Comparison of ENCODE assay signal across 8 cellular contexts in the genomic region with DNA sequence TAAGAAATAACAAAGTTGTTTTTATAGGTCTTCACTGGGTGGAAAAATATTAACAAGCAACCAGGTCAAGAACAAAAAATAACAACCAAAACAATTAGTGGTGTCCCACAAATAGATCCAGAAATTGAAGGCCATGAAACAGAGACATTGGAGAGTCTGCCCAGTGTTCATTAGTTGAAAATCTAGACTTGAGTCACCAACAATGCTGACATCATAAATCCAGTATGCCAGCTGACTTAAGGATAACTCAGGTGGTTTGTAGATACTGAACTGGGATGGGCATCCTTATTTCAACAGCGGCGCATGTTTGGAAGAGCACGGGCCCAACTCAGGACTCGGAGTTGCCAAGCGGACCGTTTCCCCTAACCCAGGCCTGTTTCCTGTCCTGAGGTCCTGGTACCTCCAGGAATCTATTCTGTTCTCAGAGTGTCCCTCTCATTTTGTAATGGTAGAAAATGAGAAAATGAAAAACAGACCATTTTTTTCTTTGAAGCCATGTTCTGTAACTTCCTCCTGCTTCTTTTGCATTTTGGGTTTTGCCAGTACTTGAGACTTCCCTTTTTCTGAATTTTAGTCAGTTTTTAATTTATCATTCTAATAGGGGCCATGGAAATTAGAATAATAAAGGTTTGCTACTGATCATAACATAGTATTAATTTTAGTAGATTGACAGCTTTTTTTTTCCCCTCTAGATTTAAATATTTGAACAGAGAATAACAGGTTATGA.
DNase-seq lines count a peak whose midpoint lies in the region; ATAC-seq and TF ChIP-seq lines count a peak whose summit lies in the region.

No MANE protein-coding gene starts in this region.

- H3K4me1 Mint-ChIP-seq in CD14-positive monocyte = peaks cover 87% of the 10 kb centered on the region
- peaks cover 91% of the 10 kb centered on the region for H3K4me1 Mint-ChIP-seq in activated naive CD8-positive, alpha-beta T cell treated with anti-CD3 and anti-CD28 coated beads for 36 hours

- H3K4me3 Mint-ChIP-seq in CD14-positive monocyte = peak overlapping the region; percentile 56 to 67
- peak overlapping the region; percentile 60 for H3K4me3 Mint-ChIP-seq in activated naive CD8-positive, alpha-beta T cell treated with anti-CD3 and anti-CD28 coated beads for 36 hours

- intact Hi-C loops in CD14-positive monocyte (cut with micrococcal nuclease) = no loop called here

- peak overlapping the region; percentile 87 to 96 (median 94) for H3K27ac Mint-ChIP-seq in CD14-positive monocyte
- peak overlapping the region; percentile 96 for H3K27ac Mint-ChIP-seq in activated naive CD8-positive, alpha-beta T cell treated with anti-CD3 and anti-CD28 coated beads for 36 hours

- peaks cover 11 to 18% of the 10 kb centered on the region in 2 donors for H3K36me3 Mint-ChIP-seq in CD14-positive monocyte
- peaks cover 57% of the 10 kb centered on the region for H3K36me3 Mint-ChIP-seq in activated naive CD8-positive, alpha-beta T cell treated with anti-CD3 and anti-CD28 coated beads for 36 hours

- no peak for DNase-seq in CD14-positive monocyte (ENCODE audit: low spot score)
- no peak for DNase-seq in activated naive CD8-positive, alpha-beta T cell treated with anti-CD3 and anti-CD28 coated beads for 36 hours
- no peak for DNase-seq in effector CD8-positive, alpha-beta T cell (lab: John Stamatoyannopoulos, UW)
- DNase-seq in UCSD-AML1 (lab: John Stamatoyannopoulos, UW; ENCODE audit: unreplicated experiment) = no peak
- no peak for DNase-seq in NCI-H82 (lab: John Stamatoyannopoulos, UW)

- H3K27me3 Mint-ChIP-seq in CD14-positive monocyte (ENCODE audit: low read depth in 3 of 3) = no peaks in the 10 kb centered on the region
- no peaks in the 10 kb centered on the region for H3K27me3 Mint-ChIP-seq in activated naive CD8-positive, alpha-beta T cell treated with anti-CD3 and anti-CD28 coated beads for 36 hours

- H3K27ac ChIP-seq in skin epidermis = peak overlapping the region in 17 of 21 experiments; percentile 1 to 98 (median 61)

- H3K4me3 ChIP-seq in skin epidermis = no peak overlapping the region

- TF ChIP-seq CTCF in CD14-positive monocyte (IDR thresholded peaks at IDR 0.05) = no peak

- ATAC-seq in GM21360 (IDR thresholded peaks at IDR 0.05; ENCODE audit: unreplicated experiment) (peak; percentile 12), HG03520 (IDR thresholded peaks at IDR 0.05; ENCODE audit: unreplicated experiment) (peak; percentile 16)

- no peaks in the 10 kb centered on the region for H3K9me3 Mint-ChIP-seq in CD14-positive monocyte
- no peaks in the 10 kb centered on the region for H3K9me3 Mint-ChIP-seq in activated naive CD8-positive, alpha-beta T cell treated with anti-CD3 and anti-CD28 coated beads for 36 hours
